Comparison of ENCODE assay signal across 25 cellular contexts in genomic region chr17:76805319-76805718, GRCh38.
A peak's percentile ranks its signal among the peaks of the same experiment; 100 is the strongest.
DNase-seq lines count a peak whose midpoint lies in the region; ATAC-seq and TF ChIP-seq lines count a peak whose summit lies in the region.
"Had no signal": no experiment of that assay in that cellular context is flagged by ENCODE, and none has a peak within 500 bp of the region (broad histone marks: within the 10 kb centered on the region; RNA-seq: fewer than 3 reads in every experiment).

No MANE protein-coding gene starts in this region.

- no peak overlapping the region for H3K27ac Mint-ChIP-seq in stimulated activated memory B cell treated with anti-CD40 and anti-IgM and Interleukin-4, amounts not matched to agents 10 μg/mL and 1 μg/mL and 100 μg/mL, for 72 hours
- no peak overlapping the region for H3K27ac Mint-ChIP-seq in T-cell
- H3K27ac Mint-ChIP-seq: activated CD8-positive, alpha-beta T cell treated with anti-CD3 and anti-CD28 coated beads for 36 hours; activated naive CD4-positive, alpha-beta T cell treated with anti-CD3 and anti-CD28 coated beads, Interleukin-2, amount 50 U/mL, for 24 hours; activated T-cell treated with anti-CD3 and anti-CD28 coated beads, Interleukin-2, amount 50 U/mL, for 24 hours; B cell; HFFc6 had no signal

- POLR2A ChIA-PET in T-cell (lab: Charles Lee), result no interaction called here

- TF ChIP-seq CTCF in foreskin fibroblast (IDR thresholded peaks at IDR 0.05; ENCODE audit: low read depth, low read length), result no peak

- ATAC-seq in HG03469 (IDR thresholded peaks at IDR 0.05; ENCODE audit: unreplicated experiment) (no peak), T-cell (replicated peaks in 1 of 4) (no peak)
- ATAC-seq in stimulated activated memory B cell treated with anti-CD40 and anti-IgM and Interleukin-4, amounts not matched to agents 10 μg/mL and 1 μg/mL and 100 μg/mL, for 72 hours, result no peak
- ATAC-seq: activated CD8-positive, alpha-beta T cell treated with anti-CD3 and anti-CD28 coated beads for 36 hours; GM12878; psoas muscle had no signal

- H3K4me1 Mint-ChIP-seq in stimulated activated memory B cell treated with anti-CD40 and anti-IgM and Interleukin-4, amounts not matched to agents 10 μg/mL and 1 μg/mL and 100 μg/mL, for 72 hours, result no peaks in the 10 kb centered on the region
- H3K4me1 Mint-ChIP-seq in T-cell, result no peaks in the 10 kb centered on the region
- H3K4me1 Mint-ChIP-seq: activated naive CD4-positive, alpha-beta T cell treated with anti-CD3 and anti-CD28 coated beads, Interleukin-2, amount 50 U/mL, for 24 hours; B cell had no signal

- DNase-seq in AG20443 (ENCODE audit: low spot score) (peak; percentile 52), LHCN-M2 (ENCODE audit: low read depth) (peak; percentile 47), adipocyte (ENCODE audit: low read depth) (peak; percentile 58), foreskin fibroblast (peak; percentile 65 to 86), NCI-H524 treated with DMSO at 0.1 percent for 48 hours (lab: John Stamatoyannopoulos, UW) (no peak), T-cell (no peak)
- DNase-seq: activated CD8-positive, alpha-beta T cell treated with anti-CD3 and anti-CD28 coated beads for 36 hours; activated T-cell treated with anti-CD3 and anti-CD28 coated beads, Interleukin-2, amount 50 U/mL, for 24 hours; Caco-2; dermis blood vessel endothelial cell; erythroblast; HFFc6; NCI-H1694; NCI-H345; psoas muscle; spleen; T-helper 1 cell; WERI-Rb-1 had no signal

- no peaks in the 10 kb centered on the region for H3K27me3 Mint-ChIP-seq in stimulated activated memory B cell treated with anti-CD40 and anti-IgM and Interleukin-4, amounts not matched to agents 10 μg/mL and 1 μg/mL and 100 μg/mL, for 72 hours
- H3K27me3 Mint-ChIP-seq in T-cell, result no peaks in the 10 kb centered on the region
- H3K27me3 Mint-ChIP-seq: activated CD8-positive, alpha-beta T cell treated with anti-CD3 and anti-CD28 coated beads for 36 hours; activated naive CD4-positive, alpha-beta T cell treated with anti-CD3 and anti-CD28 coated beads, Interleukin-2, amount 50 U/mL, for 24 hours; activated T-cell treated with anti-CD3 and anti-CD28 coated beads, Interleukin-2, amount 50 U/mL, for 24 hours; B cell had no signal

- no peaks in the 10 kb centered on the region for H3K9me3 Mint-ChIP-seq in stimulated activated memory B cell treated with anti-CD40 and anti-IgM and Interleukin-4, amounts not matched to agents 10 μg/mL and 1 μg/mL and 100 μg/mL, for 72 hours
- H3K9me3 Mint-ChIP-seq in T-cell, result no peaks in the 10 kb centered on the region
- H3K9me3 Mint-ChIP-seq: activated CD8-positive, alpha-beta T cell treated with anti-CD3 and anti-CD28 coated beads for 36 hours; activated naive CD4-positive, alpha-beta T cell treated with anti-CD3 and anti-CD28 coated beads, Interleukin-2, amount 50 U/mL, for 24 hours; activated T-cell treated with anti-CD3 and anti-CD28 coated beads, Interleukin-2, amount 50 U/mL, for 24 hours had no signal

- no peaks in the 10 kb centered on the region for H3K36me3 Mint-ChIP-seq in stimulated activated memory B cell treated with anti-CD40 and anti-IgM and Interleukin-4, amounts not matched to agents 10 μg/mL and 1 μg/mL and 100 μg/mL, for 72 hours
- peaks cover 7% of the 10 kb centered on the region for H3K36me3 Mint-ChIP-seq in T-cell

- H3K9ac ChIP-seq in adipocyte (ENCODE audit: low read length), result no peak overlapping the region
- H3K9ac ChIP-seq: KMS-11 had no signal

- peaks cover 5% of the 10 kb centered on the region for H3K4me1 ChIP-seq in adipocyte (ENCODE audit: control insufficient read depth, insufficient read depth, low read length)
- H3K4me1 ChIP-seq: Caco-2, psoas muscle, spleen had no signal

- H3K36me3 ChIP-seq in adipocyte (ENCODE audit: control insufficient read depth, insufficient read depth, low read length, severe bottlenecking), result no peaks in the 10 kb centered on the region
- H3K36me3 ChIP-seq: spleen, WERI-Rb-1 had no signal

- H3K4me3 Mint-ChIP-seq in stimulated activated memory B cell treated with anti-CD40 and anti-IgM and Interleukin-4, amounts not matched to agents 10 μg/mL and 1 μg/mL and 100 μg/mL, for 72 hours, result no peak overlapping the region
- no peak overlapping the region for H3K4me3 Mint-ChIP-seq in T-cell
- H3K4me3 Mint-ChIP-seq: activated CD8-positive, alpha-beta T cell treated with anti-CD3 and anti-CD28 coated beads for 36 hours; activated naive CD4-positive, alpha-beta T cell treated with anti-CD3 and anti-CD28 coated beads, Interleukin-2, amount 50 U/mL, for 24 hours; activated T-cell treated with anti-CD3 and anti-CD28 coated beads, Interleukin-2, amount 50 U/mL, for 24 hours; B cell; HFFc6 had no signal

- H3K27me3 ChIP-seq in adipocyte (replicated peaks; ENCODE audit: control insufficient read depth, insufficient read depth, low read length), result no peaks in the 10 kb centered on the region
- H3K27me3 ChIP-seq: hepatocyte, spleen had no signal

- no peaks in the 10 kb centered on the region for H3K9me3 ChIP-seq in adipocyte (ENCODE audit: control insufficient read depth, low read length)
- H3K9me3 ChIP-seq: Caco-2, psoas muscle, spleen had no signal

- H3K4me3 ChIP-seq in adipocyte (ENCODE audit: low read length), result no peak overlapping the region
- no peak overlapping the region for H3K4me3 ChIP-seq in foreskin fibroblast (ENCODE audit: low read depth in 1 of 2, low read length in 2 of 2)
- H3K4me3 ChIP-seq: GM12878, hepatocyte, psoas muscle, spleen had no signal

- CTCF ChIA-PET in T-cell (lab: Charles Lee), result no interaction called here

Comparison
In these comparisons a context has a peak if more than half of its experiments do, and no peak if none do; other contexts are left out.
1. DNase-seq: peak in AG20443 (single experiment), LHCN-M2 (single experiment), adipocyte (single experiment) and foreskin fibroblast (2 of 2); none in NCI-H524 treated with DMSO at 0.1 percent for 48 hours (single experiment) and T-cell (0 of 34).